ENCODE assay signal across 16 cellular contexts in the genomic region with DNA sequence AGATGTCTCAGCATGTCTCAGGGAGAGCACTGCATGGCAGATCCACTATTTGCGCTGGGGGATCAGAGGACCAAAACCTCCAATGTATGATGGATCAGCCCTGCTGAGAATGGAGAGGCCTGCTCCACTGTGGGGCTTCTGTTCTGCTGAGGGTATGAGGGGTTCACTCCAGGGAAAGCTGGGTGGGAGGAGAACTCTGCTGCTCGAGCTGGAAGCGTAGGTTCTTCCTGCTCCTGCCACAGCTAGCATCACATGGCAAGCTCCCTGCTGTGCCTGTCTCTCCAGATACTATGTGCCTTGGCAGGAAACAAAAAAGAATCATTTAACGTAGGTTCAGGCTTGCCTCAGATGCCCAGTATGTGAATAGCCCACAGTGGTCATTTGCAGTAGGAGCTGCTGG.
DNase-seq lines count a peak whose midpoint lies in the region; ATAC-seq lines count a peak whose summit lies in the region.
"Had no signal": no experiment of that assay in that cellular context is flagged by ENCODE, and none has a peak within 500 bp of the region (broad histone marks: within the 10 kb centered on the region; RNA-seq: fewer than 3 reads in every experiment).

No MANE protein-coding gene starts in this region.

- intact Hi-C loops in sciatic nerve (cut with DNase I): no loop called here

- no peak overlapping the region for H3K27ac ChIP-seq in caudate nucleus (ENCODE audit: low read depth, low read length)
- H3K27ac ChIP-seq: C4-2B had no signal

- no peaks in the 10 kb centered on the region for H3K9me3 Mint-ChIP-seq in activated T-cell treated with anti-CD3 and anti-CD28 coated beads, Interleukin-2, amount 50 U/mL, for 4 hours
- H3K9me3 Mint-ChIP-seq: CD4-positive, alpha-beta T cell; HFFc6 had no signal

- peaks cover 31% of the 10 kb centered on the region for H3K36me3 Mint-ChIP-seq in activated T-cell treated with anti-CD3 and anti-CD28 coated beads, Interleukin-2, amount 50 U/mL, for 4 hours (ENCODE audit: insufficient read depth)

- H3K27me3 Mint-ChIP-seq in activated T-cell treated with anti-CD3 and anti-CD28 coated beads, Interleukin-2, amount 50 U/mL, for 4 hours (ENCODE audit: low read depth): no peaks in the 10 kb centered on the region
- H3K27me3 Mint-ChIP-seq: CD4-positive, alpha-beta T cell had no signal

- H3K4me3 Mint-ChIP-seq in activated T-cell treated with anti-CD3 and anti-CD28 coated beads, Interleukin-2, amount 50 U/mL, for 4 hours: no peak overlapping the region
- H3K4me3 Mint-ChIP-seq: CD4-positive, alpha-beta T cell; HFFc6 had no signal

- DNase-seq in NCI-H69 (lab: John Stamatoyannopoulos, UW) (peak; percentile 14), caudate nucleus (lab: John Stamatoyannopoulos, UW) (peak in 44 of 61 donors; percentile 2 to 84 (median 41)), medulla oblongata (ENCODE audit: extremely low spot score) (peak; percentile 8), sciatic nerve (ENCODE audit: low spot score) (no peak)
- no peak for DNase-seq in activated T-cell treated with anti-CD3 and anti-CD28 coated beads, Interleukin-2, amount 50 U/mL, for 4 hours
- DNase-seq: ACHN; Caco-2; CD4-positive, alpha-beta T cell; DMS79 treated with DMSO at 0.1 percent for 48 hours; GF-D8; GOT3; H7; HFFc6 had no signal

- no peak for ATAC-seq in sciatic nerve
- no peak for ATAC-seq in activated T-cell treated with anti-CD3 and anti-CD28 coated beads, Interleukin-2, amount 50 U/mL, for 4 hours
- no peak for ATAC-seq in HG03439 (IDR thresholded peaks at IDR 0.05; ENCODE audit: unreplicated experiment)
- ATAC-seq: HCT116 had no signal

- H3K4me1 Mint-ChIP-seq in activated T-cell treated with anti-CD3 and anti-CD28 coated beads, Interleukin-2, amount 50 U/mL, for 4 hours (ENCODE audit: low read depth): peaks cover 6% of the 10 kb centered on the region

Comparison
In these comparisons a context has a peak if more than half of its experiments do, and no peak if none do; other contexts are left out.
1. DNase-seq: peak in NCI-H69 (single experiment), caudate nucleus (44 of 61) and medulla oblongata (single experiment); none in sciatic nerve (single experiment) and activated T-cell treated with anti-CD3 and anti-CD28 coated beads, Interleukin-2, amount 50 U/mL, for 4 hours (single experiment).